In the genomic region with DNA sequence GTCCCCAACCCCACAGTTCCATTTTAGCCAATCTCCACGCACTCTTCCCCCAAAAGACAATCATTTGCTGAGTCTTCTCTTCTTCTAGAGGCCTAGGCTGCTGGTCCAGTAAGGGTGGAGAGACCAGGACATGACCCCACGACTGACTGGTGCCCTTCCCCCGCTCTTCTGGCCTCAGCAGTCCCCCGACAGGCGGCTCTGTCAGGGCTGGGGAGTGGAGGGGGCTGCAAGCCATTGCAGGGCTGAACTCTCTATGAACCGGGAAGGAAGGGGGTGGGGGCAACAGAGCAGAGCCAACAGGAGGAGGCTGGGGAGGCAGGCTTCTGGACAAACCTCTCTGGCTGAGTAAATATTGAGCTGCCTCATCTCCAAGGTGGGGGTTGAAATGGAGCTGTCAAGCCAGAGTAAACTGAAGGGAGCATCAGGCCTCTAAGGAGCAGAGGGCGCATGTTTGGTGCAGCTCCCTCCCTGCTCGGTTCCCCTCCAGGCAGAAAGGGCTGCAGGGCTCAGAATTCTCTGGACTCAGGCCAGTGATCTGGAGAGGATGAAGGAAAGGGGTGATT, we compare ENCODE assay signal across 1 cellular context.
TF ChIP-seq lines count a peak whose summit lies in the region.

No MANE protein-coding gene starts in this region.

TF ChIP-seq in A549, 52 proteins besides CTCF, POLR2A, EP300 and RAD21:
- no peak for TF ChIP-seq NR3C1 (IDR thresholded peaks at IDR 0.05)
- TF ChIP-seq REST (IDR thresholded peaks at IDR 0.05): no peak
- peak; percentile 18 to 50; a peak in 1 of 5 replicates for TF ChIP-seq JUN (IDR thresholded peaks at IDR 0.05)
- peak; percentile 77 for TF ChIP-seq GATA3 (IDR thresholded peaks at IDR 0.05; ENCODE audit: borderline replicate concordance)
- no peak for TF ChIP-seq ZSCAN20 (CRISPR knock-in tag; IDR thresholded peaks at IDR 0.05)
- TF ChIP-seq, protein P1, sequence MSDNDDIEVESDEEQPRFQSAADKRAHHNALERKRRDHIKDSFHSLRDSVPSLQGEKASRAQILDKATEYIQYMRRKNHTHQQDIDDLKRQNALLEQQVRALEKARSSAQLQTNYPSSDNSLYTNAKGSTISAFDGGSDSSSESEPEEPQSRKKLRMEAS (IDR thresholded peaks at IDR 0.05): peak; percentile 55
- TF ChIP-seq KDM5A (IDR thresholded peaks at IDR 0.05): no peak
- TF ChIP-seq FOXS1 (CRISPR knock-in tag; IDR thresholded peaks at IDR 0.05): 0 out of 2 replicates have a peak, but pooled peaks have one; percentile 16
- peak; percentile 13; the same call in 1 of the 2 replicates for TF ChIP-seq HOXB13 (CRISPR knock-in tag; IDR thresholded peaks at IDR 0.05; ENCODE audit: low read depth)
- peak in 1 of 2 experiments; percentile 36; a peak in 1 of 4 replicates for TF ChIP-seq CEBPB (IDR thresholded peaks at IDR 0.05)
- TF ChIP-seq RARB (CRISPR knock-in tag; IDR thresholded peaks at IDR 0.05): peak; percentile 82
- TF ChIP-seq CBX2 (IDR thresholded peaks at IDR 0.05; ENCODE audit: borderline replicate concordance, low read depth): no peak
